8 cellular contexts compared by ENCODE assay signal in the genomic region with DNA sequence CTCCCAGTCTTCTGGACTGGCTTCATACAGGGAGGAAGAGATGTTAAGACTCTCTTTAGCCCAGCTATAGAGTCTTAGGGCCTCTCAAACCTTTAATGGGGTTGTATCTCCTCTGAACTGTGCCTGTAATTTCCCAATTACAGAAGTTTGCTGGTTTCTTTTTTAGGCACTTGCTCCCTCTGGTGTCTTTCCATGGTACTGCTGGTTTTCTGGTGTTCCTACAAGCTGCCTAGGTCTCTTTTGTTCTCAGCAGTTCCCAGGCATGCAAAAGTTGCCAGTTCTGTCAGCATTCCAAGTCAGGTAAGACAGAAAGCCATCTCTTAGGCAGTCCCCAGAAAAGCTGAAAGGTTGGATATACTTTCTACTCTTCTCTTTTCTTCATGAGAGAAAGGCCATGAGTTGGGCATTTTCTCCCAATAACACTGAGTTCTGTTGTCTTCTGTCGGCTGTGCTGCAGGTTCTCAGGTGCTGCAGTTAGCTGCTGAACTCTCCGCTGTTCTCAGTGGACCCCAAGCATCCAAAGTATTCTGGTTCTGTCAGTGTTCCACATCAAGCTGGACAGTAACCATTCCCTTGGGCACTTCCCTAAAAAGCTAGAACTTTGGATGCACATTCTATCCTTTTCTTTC. TPM values are rescaled to one million over a fixed set of nuclear protein-coding genes. Genes with fewer than 3 reads are reported as not detected.
A peak's percentile ranks its signal among the peaks of the same experiment; 100 is the strongest.
DNase-seq lines count a peak whose midpoint lies in the region; ATAC-seq, FAIRE-seq and TF ChIP-seq lines count a peak whose summit lies in the region.

No MANE protein-coding gene starts in this region.

- H3K4me1 ChIP-seq in SJCRH30 (no peaks in the 10 kb centered on the region), GM12878 (ENCODE audit: control insufficient read depth, insufficient read depth, low read length) (no peaks in the 10 kb centered on the region), left lung (peaks cover 0 to 10% of the 10 kb centered on the region in 2 donors)

- RAD21 ChIA-PET in GM12878 (lab: Charles Lee; ENCODE audit: unreplicated experiment) = interaction anchor here (0.6 to 3.3 kb wide), 13 partner anchors 8 to 433 kb away, joined by 3 to 19 read pairs (median 5); no protein-coding TSS in a partner anchor

- TF ChIP-seq RAD21 in Ishikawa (IDR thresholded peaks at IDR 0.05; ENCODE audit: low read depth) (peak; percentile 74), GM12878 (IDR thresholded peaks at IDR 0.05; ENCODE audit: insufficient read depth, low read depth, low read length) (peak; percentile 89)

- peak; percentile 68 for FAIRE-seq in GM12878 (lab: Jason Lieb, UNC)

- peak; percentile 2 for DNase-seq in activated CD4-positive, CD25-positive, alpha-beta regulatory T cell treated with anti-CD3 and anti-CD28 coated beads, Interleukin-2, amount 50 U/mL, for 16 hours (ENCODE audit: low read depth, low spot score)
- DNase-seq in SJCRH30 = peak; percentile 22 to 74
- peak; percentile 49 for DNase-seq in GM12878 (ENCODE audit: low read depth, low spot score)
- DNase-seq in left lung = no peak
- DNase-seq in stimulated activated naive CD4-positive, alpha-beta T cell (lab: John Stamatoyannopoulos, UW) = peak in 4 of 6 experiments; percentile 1 to 19 (median 15)

- no peak overlapping the region for H2AFZ ChIP-seq in GM12878 (ENCODE audit: control insufficient read depth, low read depth, low read length)

- H3K27ac ChIP-seq in SJCRH30 = no peak overlapping the region
- H3K27ac ChIP-seq in GM12878 (ENCODE audit: control insufficient read depth, insufficient read depth) = no peak overlapping the region
- H3K27ac ChIP-seq in left lung = no peak overlapping the region

- no peaks in the 10 kb centered on the region for H3K27me3 ChIP-seq in SJCRH30
- H3K27me3 ChIP-seq in GM12878 (replicated peaks in 1 of 2; ENCODE audit: control insufficient read depth in 2 of 2, insufficient read depth in 2 of 2, low read length in 1 of 2) = no peaks in the 10 kb centered on the region
- no peaks in the 10 kb centered on the region for H3K27me3 ChIP-seq in left lung

- no peaks in the 10 kb centered on the region for H4K20me1 ChIP-seq in GM12878 (ENCODE audit: control insufficient read depth, insufficient read depth)

- H3K4me2 ChIP-seq in GM12878 (ENCODE audit: control insufficient read depth, insufficient read depth) = no peak overlapping the region

- ATAC-seq in activated CD4-positive, CD25-positive, alpha-beta regulatory T cell treated with anti-CD3 and anti-CD28 coated beads, Interleukin-2, amount 50 U/mL, for 24 hours = no peak
- ATAC-seq in GM12878 (peak; percentile 86), left lung (peak; percentile 92), GM19328 (IDR thresholded peaks at IDR 0.05; ENCODE audit: unreplicated experiment) (no peak)

- intact Hi-C loops in GM12878 (cut with micrococcal nuclease; ENCODE audit: unreplicated experiment) (loop anchor here (1.0 to 2.0 kb wide), 2 partner anchors 91 to 433 kb away; no protein-coding TSS in a partner anchor), left lung (cut with DNase I) (no loop called here)

- no peak overlapping the region for H3K4me3 ChIP-seq in SJCRH30
- no peak overlapping the region for H3K4me3 ChIP-seq in GM12878
- H3K4me3 ChIP-seq in left lung = no peak overlapping the region

- BruUV-seq in GM12878 (replicated peaks; lab: Mats Ljungman, UMichigan) = no TSS peak

- peak; percentile 80 to 86 (median 83) for TF ChIP-seq CTCF in GM12878 (IDR thresholded peaks at IDR 0.05 in 2 of 3, conservative IDR thresholded peaks at IDR 0.05 in 1 of 3; ENCODE audit: control insufficient read depth in 2 of 3, extremely low read depth in 1 of 3, insufficient read depth in 1 of 3, low read depth in 3 of 3, low read length in 3 of 3)
- TF ChIP-seq CTCF in left lung (IDR thresholded peaks at IDR 0.05) = peak; percentile 56 to 77

- H3K9ac ChIP-seq in GM12878 (ENCODE audit: control insufficient read depth, insufficient read depth, low read length) = no peak overlapping the region

- H3K36me3 ChIP-seq in SJCRH30 = no peaks in the 10 kb centered on the region; the same call in 1 of the 2 replicates
- H3K36me3 ChIP-seq in GM12878 (ENCODE audit: control insufficient read depth in 2 of 2, insufficient read depth in 2 of 2, low read length in 1 of 2) = no peaks in the 10 kb centered on the region; a peak in 1 of 4 replicates
- no peaks in the 10 kb centered on the region for H3K36me3 ChIP-seq in left lung

- no peaks in the 10 kb centered on the region for H3K79me2 ChIP-seq in GM12878 (ENCODE audit: control insufficient read depth, insufficient read depth, low read length)

- no peak for TF ChIP-seq POLR2A in GM12878 (IDR thresholded peaks at IDR 0.05; ENCODE audit: low read depth, low read length)

- SMC1A ChIA-PET in GM12878 (lab: Charles Lee; ENCODE audit: uncharacterized antibody, unreplicated experiment) = interaction anchor here (0.7 to 5.9 kb wide), 21 partner anchors 9 to 433 kb away, joined by 3 to 35 read pairs (median 5); no protein-coding TSS in a partner anchor

- POLR2A ChIA-PET in GM12878 (lab: Charles Lee) = interaction anchor here (0.6 to 1.4 kb wide), 3 partner anchors 9 to 17 kb away, joined by 3 to 5 read pairs (median 4); no protein-coding TSS in a partner anchor

- H3K9me3 ChIP-seq in SJCRH30 (replicated peaks) (peaks cover 12% of the 10 kb centered on the region; the same call in 1 of the 2 replicates), GM12878 (replicated peaks; ENCODE audit: control insufficient read depth, insufficient read depth, low read length) (peaks cover 10% of the 10 kb centered on the region), left lung (peaks cover 0 to 12% of the 10 kb centered on the region in 2 donors)

- in situ Hi-C loops in GM12878 (cut with MboI) = no loop called here

- CTCF ChIA-PET in GM12878 (lab: Yijun Ruan, JAX) = interaction anchor here (0.5 to 5.3 kb wide), 33 partner anchors 9 to 747 kb away, joined by 3 to 90 read pairs (median 5); a partner anchor contains a TSS

- 72% methylated on average over 2 of the region's 2 CpGs for WGBS in GM12878 (ENCODE audit: insufficient coverage, insufficient replicate concordance, low lambda C conversion rate, missing lambda C conversion rate)

- TF ChIP-seq EP300 in Ishikawa (IDR thresholded peaks at IDR 0.05; ENCODE audit: borderline replicate concordance) (no peak), GM12878 (IDR thresholded peaks at IDR 0.05; ENCODE audit: borderline replicate concordance in 1 of 2, control insufficient read depth in 1 of 2, low read depth in 2 of 2, low read length in 2 of 2) (no peak)

TF ChIP-seq in Ishikawa, 13 proteins besides CTCF, POLR2A, EP300 and RAD21 (continues in another document):
- TF ChIP-seq, protein P1, sequence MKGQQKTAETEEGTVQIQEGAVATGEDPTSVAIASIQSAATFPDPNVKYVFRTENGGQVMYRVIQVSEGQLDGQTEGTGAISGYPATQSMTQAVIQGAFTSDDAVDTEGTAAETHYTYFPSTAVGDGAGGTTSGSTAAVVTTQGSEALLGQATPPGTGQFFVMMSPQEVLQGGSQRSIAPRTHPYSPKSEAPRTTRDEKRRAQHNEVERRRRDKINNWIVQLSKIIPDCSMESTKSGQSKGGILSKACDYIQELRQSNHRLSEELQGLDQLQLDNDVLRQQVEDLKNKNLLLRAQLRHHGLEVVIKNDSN (IDR thresholded peaks at IDR 0.05) = no peak

TF ChIP-seq in GM12878, 131 proteins besides CTCF, POLR2A, EP300 and RAD21 (continues in another document):
- TF ChIP-seq ZNF622 (IDR thresholded peaks at IDR 0.05) (no peak), CBX5 (IDR thresholded peaks at IDR 0.05; ENCODE audit: low read depth) (no peak), BMI1 (IDR thresholded peaks at IDR 0.05; ENCODE audit: borderline replicate concordance) (no peak), POU2F2 (IDR thresholded peaks at IDR 0.05; ENCODE audit: borderline replicate concordance, low read depth, low read length) (no peak)

RNA-seq across cellular contexts. Expression of a gene that starts 54.4 kb away (rescaled TPM):
- 3.4 and 5.7 TPM in 2 replicates for total RNA-seq in SJCRH30 (2014; rRNA removed; shearing (Covaris generic))
- 2.8 and 5.0 TPM in 2 replicates for total RNA-seq in GM12878 (2013; cell fraction: nucleolus; rRNA removed)
- 4.9 and 5.1 TPM in 2 replicates for total RNA-seq in GM12878 (2014; rRNA removed)
- 4.9 and 5.4 TPM in 2 replicates for total RNA-seq in GM12878 (2014; rRNA removed; fragmentation: Illumina TruSeq; extraction: Trizol)
- total RNA-seq in GM12878 (2021) = 6.8 and 7.7 TPM in 2 replicates
- 2.0 TPM for polyA plus RNA-seq in GM12878 (2011; ENCODE audit: low read depth)
- polyA plus RNA-seq in GM12878 (2011; rRNA removed) = 0.96 and 1.5 TPM in 2 replicates
- polyA plus RNA-seq in GM12878 (2011; cell fraction: cytosol; rRNA removed) = 0.51 and 0.52 TPM in 2 replicates
- 0.19 and 0.57 TPM in 2 replicates for polyA plus RNA-seq in GM12878 (2011; cell fraction: nucleus; rRNA removed)
- 2.5 and 3.2 TPM in 2 replicates for polyA plus RNA-seq in GM12878 (2012)
- polyA plus RNA-seq in GM12878 (2014; fragmentation: Illumina TruSeq; extraction: Trizol) = 5.5 and 6.3 TPM in 2 replicates
- polyA plus RNA-seq in GM12878 (2014; fragmentation: Nextera tagmentation; extraction: Ambion mirVana) = 1 to 10 TPM; 3.6 to 5.1 TPM
- 3.6 and 4.2 TPM in 2 replicates for polyA plus RNA-seq in GM12878 (2014; rRNA removed)
- 1 to 10 TPM; 6.6 to 8.4 TPM for polyA plus RNA-seq in GM12878 (2016; fragmentation: Nextera tagmentation; extraction: Ambion mirVana)
- polyA minus RNA-seq in GM12878 (2011; rRNA and poly(A)+ RNA removed) = 0.80 and 1.6 TPM in 2 replicates
- 1.4 TPM in 1 of 2 replicates, not detected in the other for polyA minus RNA-seq in GM12878 (2011; cell fraction: cytosol; rRNA and poly(A)+ RNA removed)
- 0.19 TPM in 1 of 2 replicates, not detected in the other for polyA minus RNA-seq in GM12878 (2011; cell fraction: nucleus; rRNA and poly(A)+ RNA removed)
- total RNA-seq in left lung = 10 to 100 TPM in 1 of 2 donors, 1 to 10 TPM in 1; 7.4 to 13.5 TPM

RNA-seq across cellular contexts. Expression of a gene that starts 54.7 kb away (rescaled TPM):
- total RNA-seq in SJCRH30 (2014; rRNA removed; shearing (Covaris generic)) = 18.4 and 23.5 TPM in 2 replicates
- total RNA-seq in GM12878 (2013; cell fraction: nucleolus; rRNA removed) = 35.5 and 39.2 TPM in 2 replicates
- total RNA-seq in GM12878 (2014; rRNA removed) (14.9 and 15.8 TPM in 2 replicates), GM12878 (2014; rRNA removed; fragmentation: Illumina TruSeq; extraction: Trizol) (17.7 and 18.3 TPM in 2 replicates), GM12878 (2021) (10.5 and 17.8 TPM in 2 replicates), left lung (10 to 100 TPM; 34.5 to 48.0 TPM)
- 13.0 TPM for polyA plus RNA-seq in GM12878 (2011; ENCODE audit: low read depth)
- polyA plus RNA-seq in GM12878 (2011; rRNA removed) (27.0 and 33.2 TPM in 2 replicates), GM12878 (2014; fragmentation: Illumina TruSeq; extraction: Trizol) (26.7 and 30.1 TPM in 2 replicates), GM12878 (2014; fragmentation: Nextera tagmentation; extraction: Ambion mirVana) (10 to 100 TPM; 46.6 to 70.8 TPM), GM12878 (2014; rRNA removed) (11.6 and 13.9 TPM in 2 replicates), GM12878 (2016; fragmentation: Nextera tagmentation; extraction: Ambion mirVana) (10 to 100 TPM; 51.3 to 57.3 TPM)
- polyA plus RNA-seq in GM12878 (2011; cell fraction: cytosol; rRNA removed) = 10.4 and 10.7 TPM in 2 replicates
- polyA plus RNA-seq in GM12878 (2011; cell fraction: nucleus; rRNA removed) = 4.3 TPM in 2 replicates
- polyA plus RNA-seq in GM12878 (2012) = 15.9 and 20.6 TPM in 2 replicates
- polyA minus RNA-seq in GM12878 (2011; rRNA and poly(A)+ RNA removed) = 14.3 and 34.6 TPM in 2 replicates
- polyA minus RNA-seq in GM12878 (2011; cell fraction: cytosol; rRNA and poly(A)+ RNA removed) = 4.9 and 10.7 TPM in 2 replicates
- 4.6 and 9.8 TPM in 2 replicates for polyA minus RNA-seq in GM12878 (2011; cell fraction: nucleus; rRNA and poly(A)+ RNA removed)

Comparison
In these comparisons a context has a peak if more than half of its experiments do, and no peak if none do; other contexts are left out.
1. DNase-seq: peak in activated CD4-positive, CD25-positive, alpha-beta regulatory T cell treated with anti-CD3 and anti-CD28 coated beads, Interleukin-2, amount 50 U/mL, for 16 hours (single experiment), SJCRH30 (2 of 2), GM12878 (single experiment) and stimulated activated naive CD4-positive, alpha-beta T cell (4 of 6); none in left lung (0 of 2).
2. ATAC-seq: peak in GM12878 (single experiment) and left lung (single experiment); none in activated CD4-positive, CD25-positive, alpha-beta regulatory T cell treated with anti-CD3 and anti-CD28 coated beads, Interleukin-2, amount 50 U/mL, for 24 hours (0 of 2) and GM19328 (single experiment).